Comparison of ENCODE assay signal across 1 cellular context in genomic region chr14:23106747-23107045, GRCh38.
A peak's percentile ranks its signal among the peaks of the same experiment; 100 is the strongest.
TF ChIP-seq lines count a peak whose summit lies in the region.

No MANE protein-coding gene starts in this region.

TF ChIP-seq in HEK293, 187 proteins besides CTCF, POLR2A, EP300 and RAD21 (continued from another document):
- no peak for TF ChIP-seq ZBTB20 (tag by site-specific recombination; IDR thresholded peaks at IDR 0.05)
- TF ChIP-seq OSR2 (tag by site-specific recombination; IDR thresholded peaks at IDR 0.05), result no peak
- peak; percentile 77 for TF ChIP-seq ZEB2 (tag by site-specific recombination; IDR thresholded peaks at IDR 0.05)
- TF ChIP-seq SCRT2 (tag by site-specific recombination; IDR thresholded peaks at IDR 0.05), result peak; percentile 82
- no peak for TF ChIP-seq RBAK (tag by site-specific recombination; IDR thresholded peaks at IDR 0.05)
- TF ChIP-seq PRDM10 (tag by site-specific recombination; IDR thresholded peaks at IDR 0.05), result 0 out of 2 replicates have a peak, but pooled peaks have one; percentile 23
- TF ChIP-seq ZNF626 (tag by site-specific recombination; IDR thresholded peaks at IDR 0.05), result no peak
- TF ChIP-seq SCRT1 (tag by site-specific recombination; IDR thresholded peaks at IDR 0.05; ENCODE audit: borderline replicate concordance), result 0 out of 2 replicates have a peak, but pooled peaks have one; percentile 66
